In the genomic region with DNA sequence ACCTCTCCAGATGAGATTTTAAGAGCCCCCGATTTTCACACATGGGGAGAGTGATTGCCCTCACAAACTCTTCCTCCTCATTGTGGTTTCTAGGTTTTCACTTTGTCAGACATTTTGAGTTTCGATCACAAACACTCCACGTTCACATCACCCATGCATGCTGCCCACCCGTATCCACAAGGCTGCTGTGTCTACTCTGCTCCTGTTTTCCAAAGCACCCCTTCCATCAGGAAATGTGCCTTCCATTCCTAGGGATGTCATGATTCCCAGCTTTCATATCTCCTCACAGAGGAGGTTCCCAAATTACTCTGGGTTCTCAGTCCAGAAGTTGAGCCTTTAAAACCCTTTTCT, we compare ENCODE assay signal across 1 cellular context.
TF ChIP-seq lines count a peak whose summit lies in the region.

No MANE protein-coding gene starts in this region.

TF ChIP-seq in endothelial cell of umbilical vein, 7 proteins besides CTCF, POLR2A, EP300 and RAD21 (continued from another document):
- TF ChIP-seq EZH2 (IDR thresholded peaks at IDR 0.05; ENCODE audit: borderline replicate concordance, low read depth, low read length, severe bottlenecking): no peak
- TF ChIP-seq GATA2 (IDR thresholded peaks at IDR 0.05; ENCODE audit: insufficient read depth, insufficient read length, low read depth, low read length): no peak
- no peak for TF ChIP-seq JUN (IDR thresholded peaks at IDR 0.05; ENCODE audit: borderline replicate concordance, insufficient read depth, insufficient read length, low read depth)
- no peak for TF ChIP-seq POLR2AphosphoS5 (IDR thresholded peaks at IDR 0.05; ENCODE audit: insufficient read depth, low read depth, low read length)
- TF ChIP-seq, protein P1, sequence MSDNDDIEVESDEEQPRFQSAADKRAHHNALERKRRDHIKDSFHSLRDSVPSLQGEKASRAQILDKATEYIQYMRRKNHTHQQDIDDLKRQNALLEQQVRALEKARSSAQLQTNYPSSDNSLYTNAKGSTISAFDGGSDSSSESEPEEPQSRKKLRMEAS (IDR thresholded peaks at IDR 0.05; ENCODE audit: insufficient read depth, insufficient read length): no peak
- no peak for TF ChIP-seq MYC (IDR thresholded peaks at IDR 0.05; ENCODE audit: low read depth, low read length)
TF ChIP-seq in endothelial cell of umbilical vein: peak in this region for 0.
